In the genomic region with DNA sequence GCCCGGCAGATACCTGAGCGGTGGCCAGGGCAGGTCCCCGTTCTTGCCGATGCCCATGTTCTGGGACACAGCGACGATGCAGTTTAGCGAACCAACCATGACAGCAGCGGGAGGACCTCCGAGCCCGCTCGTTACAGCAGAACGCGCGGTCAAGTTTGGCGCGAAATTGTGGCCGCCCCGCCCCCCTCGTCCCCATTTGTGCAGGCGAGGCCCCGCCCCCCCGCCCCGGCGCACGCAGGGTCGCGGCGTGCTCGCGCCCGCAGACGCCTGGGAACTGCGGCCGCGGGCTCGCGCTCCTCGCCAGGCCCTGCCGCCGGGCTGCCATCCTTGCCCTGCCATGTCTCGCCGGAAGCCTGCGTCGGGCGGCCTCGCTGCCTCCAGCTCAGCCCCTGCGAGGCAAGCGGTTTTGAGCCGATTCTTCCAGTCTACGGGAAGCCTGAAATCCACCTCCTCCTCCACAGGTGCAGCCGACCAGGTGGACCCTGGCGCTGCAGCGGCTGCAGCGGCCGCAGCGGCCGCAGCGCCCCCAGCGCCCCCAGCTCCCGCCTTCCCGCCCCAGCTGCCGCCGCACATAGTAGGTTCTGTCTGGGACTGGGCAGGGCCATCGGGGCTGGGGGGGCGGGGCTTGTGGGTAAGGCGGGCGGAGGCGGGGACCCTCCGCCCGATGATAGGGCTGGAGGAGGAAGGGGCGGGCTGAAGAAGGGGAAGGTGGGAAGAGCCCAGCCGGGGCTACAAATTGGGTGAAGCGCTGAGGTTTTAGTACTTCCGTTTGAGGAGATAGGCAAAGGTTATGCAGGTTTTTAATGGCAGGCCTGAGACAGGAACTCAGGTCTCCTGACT, we compare ENCODE assay signal across 1 cellular context.
TF ChIP-seq lines count a peak whose summit lies in the region.

A gene (minus strand): TSS at position 593 of the 840 bp plus-strand sequence. CDS start 494 bp downstream, at position 99.
A gene (plus strand): TSS at position 262 of the 840 bp plus-strand sequence. CDS start 76 bp downstream, at position 338.

TF ChIP-seq in WTC11, 78 proteins besides CTCF, POLR2A, EP300 and RAD21 (continued from another document and continues in another):
- TF ChIP-seq, protein P1, sequence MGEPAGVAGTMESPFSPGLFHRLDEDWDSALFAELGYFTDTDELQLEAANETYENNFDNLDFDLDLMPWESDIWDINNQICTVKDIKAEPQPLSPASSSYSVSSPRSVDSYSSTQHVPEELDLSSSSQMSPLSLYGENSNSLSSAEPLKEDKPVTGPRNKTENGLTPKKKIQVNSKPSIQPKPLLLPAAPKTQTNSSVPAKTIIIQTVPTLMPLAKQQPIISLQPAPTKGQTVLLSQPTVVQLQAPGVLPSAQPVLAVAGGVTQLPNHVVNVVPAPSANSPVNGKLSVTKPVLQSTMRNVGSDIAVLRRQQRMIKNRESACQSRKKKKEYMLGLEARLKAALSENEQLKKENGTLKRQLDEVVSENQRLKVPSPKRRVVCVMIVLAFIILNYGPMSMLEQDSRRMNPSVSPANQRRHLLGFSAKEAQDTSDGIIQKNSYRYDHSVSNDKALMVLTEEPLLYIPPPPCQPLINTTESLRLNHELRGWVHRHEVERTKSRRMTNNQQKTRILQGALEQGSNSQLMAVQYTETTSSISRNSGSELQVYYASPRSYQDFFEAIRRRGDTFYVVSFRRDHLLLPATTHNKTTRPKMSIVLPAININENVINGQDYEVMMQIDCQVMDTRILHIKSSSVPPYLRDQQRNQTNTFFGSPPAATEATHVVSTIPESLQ (CRISPR knock-in tag; IDR thresholded peaks at IDR 0.05): no peak
- TF ChIP-seq NFE2L1 (CRISPR knock-in tag; IDR thresholded peaks at IDR 0.05): 0 out of 2 replicates have a peak, but pooled peaks have one; percentile 1
- TF ChIP-seq, protein P2, sequence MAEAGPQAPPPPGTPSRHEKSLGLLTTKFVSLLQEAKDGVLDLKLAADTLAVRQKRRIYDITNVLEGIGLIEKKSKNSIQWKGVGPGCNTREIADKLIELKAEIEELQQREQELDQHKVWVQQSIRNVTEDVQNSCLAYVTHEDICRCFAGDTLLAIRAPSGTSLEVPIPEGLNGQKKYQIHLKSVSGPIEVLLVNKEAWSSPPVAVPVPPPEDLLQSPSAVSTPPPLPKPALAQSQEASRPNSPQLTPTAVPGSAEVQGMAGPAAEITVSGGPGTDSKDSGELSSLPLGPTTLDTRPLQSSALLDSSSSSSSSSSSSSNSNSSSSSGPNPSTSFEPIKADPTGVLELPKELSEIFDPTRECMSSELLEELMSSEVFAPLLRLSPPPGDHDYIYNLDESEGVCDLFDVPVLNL (CRISPR knock-in tag; IDR thresholded peaks at IDR 0.05; ENCODE audit: borderline replicate concordance, low read depth): peak; percentile 83
- no peak for TF ChIP-seq JAZF1 (CRISPR knock-in tag; IDR thresholded peaks at IDR 0.05)
- TF ChIP-seq ZNF219 (CRISPR knock-in tag; IDR thresholded peaks at IDR 0.05; ENCODE audit: borderline replicate concordance): no peak
- TF ChIP-seq RELA (CRISPR knock-in tag; IDR thresholded peaks at IDR 0.05; ENCODE audit: borderline replicate concordance): peak; percentile 70; the same call in 1 of the 2 replicates
- TF ChIP-seq, protein P3, sequence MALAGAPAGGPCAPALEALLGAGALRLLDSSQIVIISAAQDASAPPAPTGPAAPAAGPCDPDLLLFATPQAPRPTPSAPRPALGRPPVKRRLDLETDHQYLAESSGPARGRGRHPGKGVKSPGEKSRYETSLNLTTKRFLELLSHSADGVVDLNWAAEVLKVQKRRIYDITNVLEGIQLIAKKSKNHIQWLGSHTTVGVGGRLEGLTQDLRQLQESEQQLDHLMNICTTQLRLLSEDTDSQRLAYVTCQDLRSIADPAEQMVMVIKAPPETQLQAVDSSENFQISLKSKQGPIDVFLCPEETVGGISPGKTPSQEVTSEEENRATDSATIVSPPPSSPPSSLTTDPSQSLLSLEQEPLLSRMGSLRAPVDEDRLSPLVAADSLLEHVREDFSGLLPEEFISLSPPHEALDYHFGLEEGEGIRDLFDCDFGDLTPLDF (CRISPR knock-in tag; IDR thresholded peaks at IDR 0.05): 0 out of 2 replicates have a peak, but pooled peaks have one; percentile 52
- TF ChIP-seq SOX15 (CRISPR knock-in tag; IDR thresholded peaks at IDR 0.05): no peak
- TF ChIP-seq, protein P4, sequence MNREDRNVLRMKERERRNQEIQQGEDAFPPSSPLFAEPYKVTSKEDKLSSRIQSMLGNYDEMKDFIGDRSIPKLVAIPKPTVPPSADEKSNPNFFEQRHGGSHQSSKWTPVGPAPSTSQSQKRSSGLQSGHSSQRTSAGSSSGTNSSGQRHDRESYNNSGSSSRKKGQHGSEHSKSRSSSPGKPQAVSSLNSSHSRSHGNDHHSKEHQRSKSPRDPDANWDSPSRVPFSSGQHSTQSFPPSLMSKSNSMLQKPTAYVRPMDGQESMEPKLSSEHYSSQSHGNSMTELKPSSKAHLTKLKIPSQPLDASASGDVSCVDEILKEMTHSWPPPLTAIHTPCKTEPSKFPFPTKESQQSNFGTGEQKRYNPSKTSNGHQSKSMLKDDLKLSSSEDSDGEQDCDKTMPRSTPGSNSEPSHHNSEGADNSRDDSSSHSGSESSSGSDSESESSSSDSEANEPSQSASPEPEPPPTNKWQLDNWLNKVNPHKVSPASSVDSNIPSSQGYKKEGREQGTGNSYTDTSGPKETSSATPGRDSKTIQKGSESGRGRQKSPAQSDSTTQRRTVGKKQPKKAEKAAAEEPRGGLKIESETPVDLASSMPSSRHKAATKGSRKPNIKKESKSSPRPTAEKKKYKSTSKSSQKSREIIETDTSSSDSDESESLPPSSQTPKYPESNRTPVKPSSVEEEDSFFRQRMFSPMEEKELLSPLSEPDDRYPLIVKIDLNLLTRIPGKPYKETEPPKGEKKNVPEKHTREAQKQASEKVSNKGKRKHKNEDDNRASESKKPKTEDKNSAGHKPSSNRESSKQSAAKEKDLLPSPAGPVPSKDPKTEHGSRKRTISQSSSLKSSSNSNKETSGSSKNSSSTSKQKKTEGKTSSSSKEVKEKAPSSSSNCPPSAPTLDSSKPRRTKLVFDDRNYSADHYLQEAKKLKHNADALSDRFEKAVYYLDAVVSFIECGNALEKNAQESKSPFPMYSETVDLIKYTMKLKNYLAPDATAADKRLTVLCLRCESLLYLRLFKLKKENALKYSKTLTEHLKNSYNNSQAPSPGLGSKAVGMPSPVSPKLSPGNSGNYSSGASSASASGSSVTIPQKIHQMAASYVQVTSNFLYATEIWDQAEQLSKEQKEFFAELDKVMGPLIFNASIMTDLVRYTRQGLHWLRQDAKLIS (CRISPR knock-in tag; IDR thresholded peaks at IDR 0.05; ENCODE audit: borderline replicate concordance): peak; percentile 47; the same call in 1 of the 2 replicates
- no peak for TF ChIP-seq ZNF121 (CRISPR knock-in tag; IDR thresholded peaks at IDR 0.05)
- TF ChIP-seq ZBTB21 (CRISPR knock-in tag; IDR thresholded peaks at IDR 0.05; ENCODE audit: borderline replicate concordance): no peak
- peak; percentile 75 for TF ChIP-seq SP1 (CRISPR knock-in tag; conservative IDR thresholded peaks at IDR 0.05)
- no peak for TF ChIP-seq CREB1 (CRISPR knock-in tag; IDR thresholded peaks at IDR 0.05)
- TF ChIP-seq GRHL2 (CRISPR knock-in tag; IDR thresholded peaks at IDR 0.05; ENCODE audit: insufficient replicate concordance, severe bottlenecking): no peak
- no peak for TF ChIP-seq TCF7 (CRISPR knock-in tag; IDR thresholded peaks at IDR 0.05; ENCODE audit: low read depth)
- TF ChIP-seq, protein P5, sequence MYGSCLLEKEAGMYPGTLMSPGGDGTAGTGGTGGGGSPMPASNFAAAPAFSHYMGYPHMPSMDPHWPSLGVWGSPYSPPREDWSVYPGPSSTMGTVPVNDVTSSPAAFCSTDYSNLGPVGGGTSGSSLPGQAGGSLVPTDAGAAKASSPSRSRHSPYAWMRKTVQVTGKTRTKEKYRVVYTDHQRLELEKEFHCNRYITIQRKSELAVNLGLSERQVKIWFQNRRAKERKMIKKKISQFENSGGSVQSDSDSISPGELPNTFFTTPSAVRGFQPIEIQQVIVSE (CRISPR knock-in tag; IDR thresholded peaks at IDR 0.05; ENCODE audit: borderline replicate concordance): no peak
- TF ChIP-seq NFYB (CRISPR knock-in tag; conservative IDR thresholded peaks at IDR 0.05; ENCODE audit: low read depth): 0 out of 2 replicates have a peak, but pooled peaks have one; percentile 35
- no peak for TF ChIP-seq JUN (CRISPR knock-in tag; IDR thresholded peaks at IDR 0.05)
- TF ChIP-seq, protein P6, sequence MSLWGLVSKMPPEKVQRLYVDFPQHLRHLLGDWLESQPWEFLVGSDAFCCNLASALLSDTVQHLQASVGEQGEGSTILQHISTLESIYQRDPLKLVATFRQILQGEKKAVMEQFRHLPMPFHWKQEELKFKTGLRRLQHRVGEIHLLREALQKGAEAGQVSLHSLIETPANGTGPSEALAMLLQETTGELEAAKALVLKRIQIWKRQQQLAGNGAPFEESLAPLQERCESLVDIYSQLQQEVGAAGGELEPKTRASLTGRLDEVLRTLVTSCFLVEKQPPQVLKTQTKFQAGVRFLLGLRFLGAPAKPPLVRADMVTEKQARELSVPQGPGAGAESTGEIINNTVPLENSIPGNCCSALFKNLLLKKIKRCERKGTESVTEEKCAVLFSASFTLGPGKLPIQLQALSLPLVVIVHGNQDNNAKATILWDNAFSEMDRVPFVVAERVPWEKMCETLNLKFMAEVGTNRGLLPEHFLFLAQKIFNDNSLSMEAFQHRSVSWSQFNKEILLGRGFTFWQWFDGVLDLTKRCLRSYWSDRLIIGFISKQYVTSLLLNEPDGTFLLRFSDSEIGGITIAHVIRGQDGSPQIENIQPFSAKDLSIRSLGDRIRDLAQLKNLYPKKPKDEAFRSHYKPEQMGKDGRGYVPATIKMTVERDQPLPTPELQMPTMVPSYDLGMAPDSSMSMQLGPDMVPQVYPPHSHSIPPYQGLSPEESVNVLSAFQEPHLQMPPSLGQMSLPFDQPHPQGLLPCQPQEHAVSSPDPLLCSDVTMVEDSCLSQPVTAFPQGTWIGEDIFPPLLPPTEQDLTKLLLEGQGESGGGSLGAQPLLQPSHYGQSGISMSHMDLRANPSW (CRISPR knock-in tag; conservative IDR thresholded peaks at IDR 0.05; ENCODE audit: low read depth): no peak
- no peak for TF ChIP-seq ZNF138 (CRISPR knock-in tag; conservative IDR thresholded peaks at IDR 0.05)
- no peak for TF ChIP-seq EMX1 (CRISPR knock-in tag; IDR thresholded peaks at IDR 0.05)
- TF ChIP-seq, protein P7, sequence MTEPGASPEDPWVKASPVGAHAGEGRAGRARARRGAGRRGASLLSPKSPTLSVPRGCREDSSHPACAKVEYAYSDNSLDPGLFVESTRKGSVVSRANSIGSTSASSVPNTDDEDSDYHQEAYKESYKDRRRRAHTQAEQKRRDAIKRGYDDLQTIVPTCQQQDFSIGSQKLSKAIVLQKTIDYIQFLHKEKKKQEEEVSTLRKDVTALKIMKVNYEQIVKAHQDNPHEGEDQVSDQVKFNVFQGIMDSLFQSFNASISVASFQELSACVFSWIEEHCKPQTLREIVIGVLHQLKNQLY (CRISPR knock-in tag; IDR thresholded peaks at IDR 0.05): no peak
- TF ChIP-seq GTF2I (CRISPR knock-in tag; conservative IDR thresholded peaks at IDR 0.05): no peak
- peak; percentile 78 for TF ChIP-seq MYBL2 (CRISPR knock-in tag; IDR thresholded peaks at IDR 0.05)
- TF ChIP-seq ETV6 (CRISPR knock-in tag; IDR thresholded peaks at IDR 0.05): peak; percentile 77
- TF ChIP-seq, protein P8, sequence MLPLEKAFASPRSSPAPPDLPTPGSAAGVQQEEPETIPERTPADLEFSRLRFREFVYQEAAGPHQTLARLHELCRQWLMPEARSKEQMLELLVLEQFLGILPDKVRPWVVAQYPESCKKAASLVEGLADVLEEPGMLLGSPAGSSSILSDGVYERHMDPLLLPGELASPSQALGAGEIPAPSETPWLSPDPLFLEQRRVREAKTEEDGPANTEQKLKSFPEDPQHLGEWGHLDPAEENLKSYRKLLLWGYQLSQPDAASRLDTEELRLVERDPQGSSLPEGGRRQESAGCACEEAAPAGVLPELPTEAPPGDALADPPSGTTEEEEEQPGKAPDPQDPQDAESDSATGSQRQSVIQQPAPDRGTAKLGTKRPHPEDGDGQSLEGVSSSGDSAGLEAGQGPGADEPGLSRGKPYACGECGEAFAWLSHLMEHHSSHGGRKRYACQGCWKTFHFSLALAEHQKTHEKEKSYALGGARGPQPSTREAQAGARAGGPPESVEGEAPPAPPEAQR (CRISPR knock-in tag; IDR thresholded peaks at IDR 0.05): no peak
- TF ChIP-seq SMAD4 (CRISPR knock-in tag; IDR thresholded peaks at IDR 0.05): no peak
- TF ChIP-seq RORB (CRISPR knock-in tag; IDR thresholded peaks at IDR 0.05): no peak
- no peak for TF ChIP-seq CBFB (CRISPR knock-in tag; IDR thresholded peaks at IDR 0.05; ENCODE audit: low read depth)
- TF ChIP-seq ZNF317 (CRISPR knock-in tag; IDR thresholded peaks at IDR 0.05; ENCODE audit: borderline replicate concordance, low read depth): no peak
- TF ChIP-seq, protein P9, sequence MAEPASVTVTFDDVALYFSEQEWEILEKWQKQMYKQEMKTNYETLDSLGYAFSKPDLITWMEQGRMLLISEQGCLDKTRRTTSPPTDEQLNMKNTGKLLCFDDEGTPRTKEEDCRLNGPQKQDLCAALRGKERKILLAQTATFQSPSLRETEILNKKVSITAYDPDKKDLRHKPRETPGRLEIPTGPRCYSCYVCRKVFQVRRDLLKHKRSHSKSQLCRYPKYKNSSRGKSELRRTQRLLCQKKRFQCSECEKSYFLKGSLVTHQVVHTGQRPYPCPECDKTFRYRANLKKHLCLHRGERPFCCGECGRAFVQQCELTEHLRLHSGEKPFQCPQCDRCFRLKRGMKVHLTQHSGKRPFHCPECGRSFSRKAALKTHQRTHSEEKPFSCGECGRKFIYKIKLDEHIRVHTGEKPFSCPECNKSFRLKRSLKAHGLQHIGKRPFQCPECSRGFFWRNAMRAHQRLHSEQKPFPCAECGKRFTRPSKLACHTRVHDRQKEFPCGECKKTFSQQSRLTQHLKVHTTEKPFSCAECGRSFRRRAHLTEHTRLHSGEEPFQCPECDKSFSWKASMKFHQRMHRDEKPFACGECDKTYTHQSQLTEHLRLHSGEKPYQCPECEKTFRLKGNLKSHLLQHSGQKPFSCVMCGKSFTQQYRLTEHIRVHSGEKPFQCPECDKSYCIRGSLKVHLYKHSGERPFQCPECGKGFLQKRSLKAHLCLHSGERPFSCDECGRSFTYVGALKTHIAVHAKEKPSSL (CRISPR knock-in tag; conservative IDR thresholded peaks at IDR 0.05): no peak
- no peak for TF ChIP-seq ZNF396 (CRISPR knock-in tag; IDR thresholded peaks at IDR 0.05; ENCODE audit: borderline replicate concordance)
- TF ChIP-seq ZNF232 (CRISPR knock-in tag; IDR thresholded peaks at IDR 0.05): no peak
- peak; percentile 52; the same call in 1 of the 2 replicates for TF ChIP-seq KAT7 (CRISPR knock-in tag; IDR thresholded peaks at IDR 0.05; ENCODE audit: borderline replicate concordance)
- TF ChIP-seq ESRRA (CRISPR knock-in tag; IDR thresholded peaks at IDR 0.05; ENCODE audit: borderline replicate concordance): no peak
- TF ChIP-seq, protein P10, sequence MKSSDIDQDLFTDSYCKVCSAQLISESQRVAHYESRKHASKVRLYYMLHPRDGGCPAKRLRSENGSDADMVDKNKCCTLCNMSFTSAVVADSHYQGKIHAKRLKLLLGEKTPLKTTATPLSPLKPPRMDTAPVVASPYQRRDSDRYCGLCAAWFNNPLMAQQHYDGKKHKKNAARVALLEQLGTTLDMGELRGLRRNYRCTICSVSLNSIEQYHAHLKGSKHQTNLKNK (CRISPR knock-in tag; IDR thresholded peaks at IDR 0.05): no peak
